1 cellular context compared by ENCODE assay signal in genomic region chr11:1113405-1114201, GRCh38.
TF ChIP-seq lines count a peak whose summit lies in the region.

No MANE protein-coding gene starts in this region.

TF ChIP-seq in A549, 52 proteins besides CTCF, POLR2A, EP300 and RAD21:
- TF ChIP-seq USF2 (IDR thresholded peaks at IDR 0.05): no peak
- TF ChIP-seq BHLHE40 (IDR thresholded peaks at IDR 0.05; ENCODE audit: low read depth, low read length): no peak
- TF ChIP-seq CBX8 (IDR thresholded peaks at IDR 0.05): no peak
- TF ChIP-seq ZNF302 (CRISPR knock-in tag; IDR thresholded peaks at IDR 0.05): no peak
- no peak for TF ChIP-seq JUNB (IDR thresholded peaks at IDR 0.05)
- no peak for TF ChIP-seq EHF (CRISPR knock-in tag; IDR thresholded peaks at IDR 0.05)
- no peak for TF ChIP-seq NFE2L2 (conservative IDR thresholded peaks at IDR 0.05; ENCODE audit: low read length)
- no peak for TF ChIP-seq MAZ (IDR thresholded peaks at IDR 0.05; ENCODE audit: borderline replicate concordance, low read depth, low read length)
- no peak for TF ChIP-seq MAFK (IDR thresholded peaks at IDR 0.05; ENCODE audit: partially characterized antibody)
- TF ChIP-seq RFX5 (IDR thresholded peaks at IDR 0.05): no peak
- no peak for TF ChIP-seq ZC3H11A (IDR thresholded peaks at IDR 0.05)
